Comparison of ENCODE assay signal across 28 cellular contexts in genomic region chr16:74201561-74201960, GRCh38.
"Had no signal": no experiment of that assay in that cellular context is flagged by ENCODE, and none has a peak within 500 bp of the region (broad histone marks: within the 10 kb centered on the region; RNA-seq: fewer than 3 reads in every experiment).

No MANE protein-coding gene starts in this region.

- H3K27me3 Mint-ChIP-seq: activated CD4-positive, alpha-beta T cell treated with anti-CD3 and anti-CD28 coated beads, Interleukin-2, amount 10 ng/mL, durations not matched to agents 24 days and 14 days; activated naive CD8-positive, alpha-beta T cell treated with anti-CD3 and anti-CD28 coated beads, Interleukin-2, amount 50 U/mL, for 24 hours; IgD-negative memory B cell had no signal

- H3K27ac Mint-ChIP-seq: activated B cell treated with CpG ODN at 0.5 μM for 24 hours; activated CD4-positive, alpha-beta T cell treated with anti-CD3 and anti-CD28 coated beads, Interleukin-2, amount 10 ng/mL, durations not matched to agents 24 days and 14 days; activated naive CD4-positive, alpha-beta T cell treated with anti-CD3 and anti-CD28 coated beads, Interleukin-2, amount 50 U/mL, for 72 hours; activated naive CD8-positive, alpha-beta T cell treated with anti-CD3 and anti-CD28 coated beads, Interleukin-2, amount 50 U/mL, for 24 hours; IgD-negative memory B cell; T-cell had no signal

- H3K9me3 Mint-ChIP-seq: activated B cell treated with CpG ODN at 0.5 μM for 24 hours; activated CD4-positive, alpha-beta T cell treated with anti-CD3 and anti-CD28 coated beads, Interleukin-2, amount 10 ng/mL, durations not matched to agents 24 days and 14 days; activated naive CD4-positive, alpha-beta T cell treated with anti-CD3 and anti-CD28 coated beads, Interleukin-2, amount 50 U/mL, for 72 hours; activated naive CD8-positive, alpha-beta T cell treated with anti-CD3 and anti-CD28 coated beads, Interleukin-2, amount 50 U/mL, for 24 hours; activated T-cell treated with anti-CD3 and anti-CD28 coated beads, Interleukin-2, amount 50 U/mL, for 4 hours; T-cell had no signal

- H3K36me3 Mint-ChIP-seq: activated naive CD4-positive, alpha-beta T cell treated with anti-CD3 and anti-CD28 coated beads, Interleukin-2, amount 50 U/mL, for 72 hours; T-cell had no signal

- H3K4me3 Mint-ChIP-seq: activated B cell treated with CpG ODN at 0.5 μM for 24 hours; activated CD4-positive, alpha-beta T cell treated with anti-CD3 and anti-CD28 coated beads, Interleukin-2, amount 10 ng/mL, durations not matched to agents 24 days and 14 days; activated naive CD8-positive, alpha-beta T cell treated with anti-CD3 and anti-CD28 coated beads, Interleukin-2, amount 50 U/mL, for 24 hours; activated T-cell treated with anti-CD3 and anti-CD28 coated beads, Interleukin-2, amount 50 U/mL, for 4 hours; IgD-negative memory B cell; T-cell had no signal

- H3K27ac ChIP-seq: ascending aorta, body of pancreas had no signal

- H3K4me1 Mint-ChIP-seq: activated B cell treated with CpG ODN at 0.5 μM for 24 hours; activated CD4-positive, alpha-beta T cell treated with anti-CD3 and anti-CD28 coated beads, Interleukin-2, amount 10 ng/mL, durations not matched to agents 24 days and 14 days; activated naive CD8-positive, alpha-beta T cell treated with anti-CD3 and anti-CD28 coated beads, Interleukin-2, amount 50 U/mL, for 24 hours; IgD-negative memory B cell; T-cell had no signal

- H3K27me3 ChIP-seq: ascending aorta, body of pancreas had no signal

- H3K36me3 ChIP-seq: ascending aorta had no signal

- H3K4me3 ChIP-seq: ascending aorta, body of pancreas had no signal

- H3K4me1 ChIP-seq: ascending aorta had no signal

- H3K9me3 ChIP-seq: body of pancreas had no signal

- DNase-seq: activated B cell treated with CpG ODN at 0.5 μM for 24 hours; activated CD4-positive, alpha-beta T cell treated with anti-CD3 and anti-CD28 coated beads for 1 hour; activated CD4-positive, alpha-beta T cell treated with anti-CD3 and anti-CD28 coated beads, Interleukin-2, amount 10 ng/mL, durations not matched to agents 24 days and 14 days; activated CD4-positive, alpha-beta T cell treated with anti-CD3 and anti-CD28 coated beads, Interleukin-2, amount 50 U/mL, for 48 hours; activated effector memory CD4-positive, alpha-beta T cell treated with anti-CD3 and anti-CD28 coated beads, Interleukin-2, amount 50 U/mL, for 16 hours; activated naive CD4-positive, alpha-beta T cell treated with Interleukin-2 at 50 U/mL for 16 hours; activated naive CD8-positive, alpha-beta T cell treated with anti-CD3 and anti-CD28 coated beads, Interleukin-2, amount 50 U/mL, for 24 hours; activated T-cell treated with anti-CD3 and anti-CD28 coated beads, Interleukin-2, amount 50 U/mL, for 4 hours; amniotic stem cell; body of pancreas; central memory CD4-positive, alpha-beta T cell; KG1; NCI-H1048; NCI-H1436 treated with DMSO at 0.1 percent for 48 hours; NCI-H2029; NCI-H2107; NCI-H526; NK-92 treated with Interleukin-12 subunit alpha and Interleukin-12 subunit beta, amount 100 ng/mL, for 24 hours; OCI-M1; RPMI8226; T-cell; T-helper 2 cell; T1000 had no signal

- ATAC-seq: activated naive CD4-positive, alpha-beta T cell treated with anti-CD3 and anti-CD28 coated beads, Interleukin-2, amount 50 U/mL, for 72 hours; activated naive CD8-positive, alpha-beta T cell treated with anti-CD3 and anti-CD28 coated beads, Interleukin-2, amount 50 U/mL, for 24 hours; activated T-cell treated with anti-CD3 and anti-CD28 coated beads, Interleukin-2, amount 50 U/mL, for 4 hours; body of pancreas; Panc1; Right ventricle myocardium inferior; T-cell had no signal
